1 cellular context compared by ENCODE assay signal in the genomic region with DNA sequence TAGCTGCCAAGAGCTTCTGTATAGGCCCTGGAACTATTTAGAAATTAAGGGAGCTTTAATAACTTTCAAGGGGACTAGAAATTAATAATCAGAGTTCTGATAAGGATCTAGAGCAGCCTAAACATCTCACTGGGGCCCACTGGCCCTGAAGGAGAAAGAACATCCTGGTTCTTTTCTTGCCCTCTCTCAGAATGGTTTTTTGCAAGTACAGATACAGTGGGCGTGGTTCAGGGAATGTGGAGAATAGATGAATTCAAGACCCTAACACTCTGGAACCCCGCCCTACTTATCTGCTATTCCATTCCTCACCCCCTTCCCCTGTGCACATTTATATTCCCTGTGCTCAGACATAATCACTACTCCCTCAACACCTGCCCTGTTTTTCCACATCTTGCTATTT.
TF ChIP-seq lines count a peak whose summit lies in the region.

No MANE protein-coding gene starts in this region.

TF ChIP-seq in K562, 482 proteins besides CTCF, POLR2A, EP300 and RAD21:
- TF ChIP-seq, protein P1, sequence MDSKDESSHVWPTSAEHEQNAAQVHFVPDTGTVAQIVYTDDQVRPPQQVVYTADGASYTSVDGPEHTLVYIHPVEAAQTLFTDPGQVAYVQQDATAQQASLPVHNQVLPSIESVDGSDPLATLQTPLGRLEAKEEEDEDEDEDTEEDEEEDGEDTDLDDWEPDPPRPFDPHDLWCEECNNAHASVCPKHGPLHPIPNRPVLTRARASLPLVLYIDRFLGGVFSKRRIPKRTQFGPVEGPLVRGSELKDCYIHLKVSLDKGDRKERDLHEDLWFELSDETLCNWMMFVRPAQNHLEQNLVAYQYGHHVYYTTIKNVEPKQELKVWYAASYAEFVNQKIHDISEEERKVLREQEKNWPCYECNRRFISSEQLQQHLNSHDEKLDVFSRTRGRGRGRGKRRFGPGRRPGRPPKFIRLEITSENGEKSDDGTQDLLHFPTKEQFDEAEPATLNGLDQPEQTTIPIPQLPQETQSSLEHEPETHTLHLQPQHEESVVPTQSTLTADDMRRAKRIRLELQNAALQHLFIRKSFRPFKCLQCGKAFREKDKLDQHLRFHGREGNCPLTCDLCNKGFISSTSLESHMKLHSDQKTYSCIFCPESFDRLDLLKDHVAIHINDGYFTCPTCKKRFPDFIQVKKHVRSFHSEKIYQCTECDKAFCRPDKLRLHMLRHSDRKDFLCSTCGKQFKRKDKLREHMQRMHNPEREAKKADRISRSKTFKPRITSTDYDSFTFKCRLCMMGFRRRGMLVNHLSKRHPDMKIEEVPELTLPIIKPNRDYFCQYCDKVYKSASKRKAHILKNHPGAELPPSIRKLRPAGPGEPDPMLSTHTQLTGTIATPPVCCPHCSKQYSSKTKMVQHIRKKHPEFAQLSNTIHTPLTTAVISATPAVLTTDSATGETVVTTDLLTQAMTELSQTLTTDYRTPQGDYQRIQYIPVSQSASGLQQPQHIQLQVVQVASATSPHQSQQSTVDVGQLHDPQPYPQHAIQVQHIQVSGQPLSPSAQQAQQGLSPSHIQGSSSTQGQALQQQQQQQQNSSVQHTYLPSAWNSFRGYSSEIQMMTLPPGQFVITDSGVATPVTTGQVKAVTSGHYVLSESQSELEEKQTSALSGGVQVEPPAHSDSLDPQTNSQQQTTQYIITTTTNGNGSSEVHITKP (IDR thresholded peaks at IDR 0.05; ENCODE audit: partially characterized antibody), result peak; percentile 53
- TF ChIP-seq, protein P2, sequence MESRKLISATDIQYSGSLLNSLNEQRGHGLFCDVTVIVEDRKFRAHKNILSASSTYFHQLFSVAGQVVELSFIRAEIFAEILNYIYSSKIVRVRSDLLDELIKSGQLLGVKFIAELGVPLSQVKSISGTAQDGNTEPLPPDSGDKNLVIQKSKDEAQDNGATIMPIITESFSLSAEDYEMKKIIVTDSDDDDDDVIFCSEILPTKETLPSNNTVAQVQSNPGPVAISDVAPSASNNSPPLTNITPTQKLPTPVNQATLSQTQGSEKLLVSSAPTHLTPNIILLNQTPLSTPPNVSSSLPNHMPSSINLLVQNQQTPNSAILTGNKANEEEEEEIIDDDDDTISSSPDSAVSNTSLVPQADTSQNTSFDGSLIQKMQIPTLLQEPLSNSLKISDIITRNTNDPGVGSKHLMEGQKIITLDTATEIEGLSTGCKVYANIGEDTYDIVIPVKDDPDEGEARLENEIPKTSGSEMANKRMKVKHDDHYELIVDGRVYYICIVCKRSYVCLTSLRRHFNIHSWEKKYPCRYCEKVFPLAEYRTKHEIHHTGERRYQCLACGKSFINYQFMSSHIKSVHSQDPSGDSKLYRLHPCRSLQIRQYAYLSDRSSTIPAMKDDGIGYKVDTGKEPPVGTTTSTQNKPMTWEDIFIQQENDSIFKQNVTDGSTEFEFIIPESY (CRISPR knock-in tag; IDR thresholded peaks at IDR 0.05), result no peak
